23 cellular contexts compared by ENCODE assay signal in the genomic region with DNA sequence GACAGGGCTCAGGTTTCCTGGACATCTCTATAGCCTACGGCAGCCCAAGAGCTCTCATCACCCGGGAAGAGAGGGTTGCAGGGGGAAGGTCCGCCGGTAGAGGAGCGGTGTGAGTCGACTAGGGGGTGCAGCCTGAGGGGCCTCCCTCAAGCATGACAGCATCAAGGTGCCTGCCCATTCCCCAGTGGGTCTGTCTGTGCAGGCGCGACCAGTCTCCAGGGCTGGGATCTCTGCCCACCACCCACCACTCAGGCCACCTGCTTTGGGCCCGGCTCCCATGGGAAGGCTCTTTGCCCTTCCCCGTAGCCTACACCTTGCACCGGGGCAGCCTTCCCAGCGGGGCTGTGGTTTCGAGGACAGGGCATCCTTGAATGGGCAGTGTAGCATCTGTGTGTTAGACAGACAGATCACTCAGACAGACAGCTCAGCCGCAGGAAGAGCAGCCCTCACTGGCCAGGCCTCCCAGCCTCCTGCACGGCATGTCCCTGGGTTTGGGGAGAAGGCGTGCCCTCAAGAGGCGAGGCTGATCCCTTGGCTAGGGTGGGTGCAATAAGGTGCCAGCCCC.
"Had no signal": no experiment of that assay in that cellular context is flagged by ENCODE, and none has a peak within 500 bp of the region (broad histone marks: within the 10 kb centered on the region; RNA-seq: fewer than 3 reads in every experiment).

No MANE protein-coding gene starts in this region.

- H3K4me1 Mint-ChIP-seq: neural crest cell had no signal

- H3K27me3 Mint-ChIP-seq: dendritic cell treated with granulocyte-macrophage colony-stimulating factor and Interleukin-4, amounts not matched to agents 40 ng/mL and 50 ng/mL, for 4 days; effector memory CD8-positive, alpha-beta T cell; naive thymus-derived CD4-positive, alpha-beta T cell; stimulated activated naive B cell treated with anti-CD40 and anti-IgM and Interleukin-4, amounts not matched to agents 10 μg/mL and 1 μg/mL and 100 μg/mL, for 72 hours; stimulated activated naive CD8-positive, alpha-beta T cell treated with anti-CD3 and anti-CD28 coated beads, Interleukin-15, amount 100 ng/mL, for 72 hours had no signal

- H3K4me3 ChIP-seq: esophagus squamous epithelium, gastroesophageal sphincter, hepatocyte, prostate gland, right lobe of liver, spleen, testis, tibial nerve, upper lobe of right lung had no signal

- H3K9me3 ChIP-seq: esophagus squamous epithelium, gastroesophageal sphincter, prostate gland, right lobe of liver, spleen, testis, tibial nerve, upper lobe of right lung had no signal

- ATAC-seq: effector memory CD8-positive, alpha-beta T cell; gastroesophageal sphincter; left colon; naive thymus-derived CD4-positive, alpha-beta T cell; stimulated activated naive B cell treated with anti-CD40 and anti-IgM and Interleukin-4, amounts not matched to agents 10 μg/mL and 1 μg/mL and 100 μg/mL, for 72 hours; stimulated activated naive CD8-positive, alpha-beta T cell treated with anti-CD3 and anti-CD28 coated beads, Interleukin-15, amount 100 ng/mL, for 72 hours; upper lobe of right lung had no signal

- H3K9me3 Mint-ChIP-seq: dendritic cell treated with granulocyte-macrophage colony-stimulating factor and Interleukin-4, amounts not matched to agents 40 ng/mL and 50 ng/mL, for 4 days; effector memory CD8-positive, alpha-beta T cell; neural crest cell; stimulated activated naive B cell treated with anti-CD40 and anti-IgM and Interleukin-4, amounts not matched to agents 10 μg/mL and 1 μg/mL and 100 μg/mL, for 72 hours; stimulated activated naive CD8-positive, alpha-beta T cell treated with anti-CD3 and anti-CD28 coated beads, Interleukin-15, amount 100 ng/mL, for 72 hours had no signal

- H3K4me3 Mint-ChIP-seq: dendritic cell treated with granulocyte-macrophage colony-stimulating factor and Interleukin-4, amounts not matched to agents 40 ng/mL and 50 ng/mL, for 4 days; effector memory CD8-positive, alpha-beta T cell; naive thymus-derived CD4-positive, alpha-beta T cell; neural crest cell; stimulated activated naive B cell treated with anti-CD40 and anti-IgM and Interleukin-4, amounts not matched to agents 10 μg/mL and 1 μg/mL and 100 μg/mL, for 72 hours; stimulated activated naive CD8-positive, alpha-beta T cell treated with anti-CD3 and anti-CD28 coated beads, Interleukin-15, amount 100 ng/mL, for 72 hours had no signal

- H3K27me3 ChIP-seq: esophagus squamous epithelium, gastroesophageal sphincter, hepatocyte, right lobe of liver, spleen, testis, tibial nerve, upper lobe of right lung had no signal

- H3K4me2 ChIP-seq: hepatocyte had no signal

- H2AFZ ChIP-seq: hepatocyte, parathyroid adenoma had no signal

- DNase-seq: effector memory CD8-positive, alpha-beta T cell; esophagus squamous epithelium; foreskin fibroblast; left colon; mammary epithelial cell; naive thymus-derived CD4-positive, alpha-beta T cell; nucleus accumbens; right lobe of liver; spleen; stimulated activated CD4-positive, alpha-beta T cell treated with anti-CD3 and anti-CD28 coated beads, Interleukin-15, amount 100 ng/mL, for 24 hours; stimulated activated CD4-positive, alpha-beta T cell treated with anti-CD3 and anti-CD28 coated beads, Interleukin-1b, Interleukin-23, amount 100 ng/mL, for 48 hours; stimulated activated CD4-positive, alpha-beta T cell treated with anti-CD3 and anti-CD28 coated beads, Interleukin-4, amount 100 ng/mL, for 24 hours; stimulated activated naive B cell treated with anti-CD40 and anti-IgM and Interleukin-4, amounts not matched to agents 10 μg/mL and 1 μg/mL and 100 μg/mL, for 72 hours; stimulated activated naive CD8-positive, alpha-beta T cell treated with anti-CD3 and anti-CD28 coated beads, Interleukin-15, amount 100 ng/mL, for 72 hours; testis; upper lobe of right lung had no signal

- H3K9ac ChIP-seq: parathyroid adenoma had no signal

- H3K4me1 ChIP-seq: parathyroid adenoma, prostate gland, right lobe of liver, testis had no signal

- H3K27ac Mint-ChIP-seq: dendritic cell treated with granulocyte-macrophage colony-stimulating factor and Interleukin-4, amounts not matched to agents 40 ng/mL and 50 ng/mL, for 4 days had no signal

- H3K79me2 ChIP-seq: parathyroid adenoma had no signal

- H3K27ac ChIP-seq: esophagus squamous epithelium, gastroesophageal sphincter, hepatocyte, parathyroid adenoma, prostate gland, right lobe of liver, spleen, testis, tibial nerve, upper lobe of right lung had no signal
